In the genomic region with DNA sequence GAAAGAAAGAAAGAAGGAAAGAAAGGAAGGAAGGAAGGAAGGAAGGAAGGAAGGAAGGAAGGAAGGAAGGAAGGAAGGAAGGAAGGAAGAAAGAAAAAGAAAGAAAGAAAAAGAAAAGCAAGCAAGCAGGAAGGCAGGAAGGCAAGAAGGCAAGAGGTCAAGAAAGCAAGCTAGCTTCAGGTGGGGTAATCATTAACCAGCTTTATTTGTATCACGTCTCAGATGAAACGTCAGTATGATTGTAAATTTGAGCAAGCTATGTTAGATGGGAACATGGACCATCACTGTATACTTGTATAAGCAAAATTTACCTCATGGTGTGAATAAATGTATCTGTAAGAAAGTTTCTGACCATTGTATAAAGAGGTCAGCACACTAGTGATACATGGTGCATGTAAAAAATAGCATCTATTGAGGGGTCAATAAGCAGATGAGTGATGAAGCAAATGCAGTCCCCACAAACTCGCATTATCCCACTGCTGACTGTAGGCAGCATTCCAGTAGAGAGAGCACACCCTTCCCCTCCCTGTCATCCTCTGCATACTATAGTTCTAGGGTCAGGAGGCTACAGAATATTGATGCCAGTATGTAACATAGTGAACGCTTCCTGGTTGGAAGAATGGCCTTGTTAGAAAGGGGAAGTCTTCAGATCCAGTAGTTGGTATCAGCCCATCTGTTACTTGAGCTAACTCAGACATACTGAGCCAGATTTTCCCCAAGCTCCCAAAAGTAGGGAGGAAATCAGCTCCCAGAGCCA, we compare ENCODE assay signal across 28 cellular contexts. TPM values are rescaled to one million over a fixed set of nuclear protein-coding genes. Genes with fewer than 3 reads are reported as not detected.
A peak's percentile ranks its signal among the peaks of the same experiment; 100 is the strongest.
DNase-seq lines count a peak whose midpoint lies in the region; ATAC-seq, FAIRE-seq and TF ChIP-seq lines count a peak whose summit lies in the region.
"Had no signal": no experiment of that assay in that cellular context is flagged by ENCODE, and none has a peak within 500 bp of the region (broad histone marks: within the 10 kb centered on the region; RNA-seq: fewer than 3 reads in every experiment).

No MANE protein-coding gene starts in this region.

- 41 to 69% (median 41%) methylated on average over 4 of the region's 4 CpGs for WGBS in small intestine, 3 donors

- H3K36me3 Mint-ChIP-seq in Caco-2 (ENCODE audit: insufficient read depth, unreplicated experiment) (peaks cover 10% of the 10 kb centered on the region), astrocyte (ENCODE audit: low read depth, unreplicated experiment) (no peaks in the 10 kb centered on the region)
- H3K36me3 Mint-ChIP-seq: CD4-positive, CD25-positive, alpha-beta regulatory T cell had no signal

- H3K4me3 Mint-ChIP-seq in Caco-2 (ENCODE audit: unreplicated experiment) (peak overlapping the region; percentile 49), astrocyte (ENCODE audit: unreplicated experiment) (no peak overlapping the region)
- H3K4me3 Mint-ChIP-seq: CD4-positive, CD25-positive, alpha-beta regulatory T cell had no signal

- H3K79me2 ChIP-seq in astrocyte (ENCODE audit: insufficient read depth, low read length), result no peaks in the 10 kb centered on the region

- H3K27me3 ChIP-seq in Caco-2 (replicated peaks; ENCODE audit: control insufficient read depth, insufficient read depth, low read length) (no peaks in the 10 kb centered on the region), astrocyte (ENCODE audit: insufficient read depth, low read length) (no peaks in the 10 kb centered on the region), small intestine (ENCODE audit: control insufficient read depth in 2 of 2, insufficient read depth in 2 of 2, low read length in 2 of 2) (no peaks in the 10 kb centered on the region)
- H3K27me3 ChIP-seq: BLaER1 had no signal

- POLR2A ChIA-PET in Caco-2 (lab: Charles Lee), result no interaction called here

- no peak overlapping the region for H3K9ac ChIP-seq in astrocyte (ENCODE audit: low read length)
- H3K9ac ChIP-seq: BLaER1, SK-N-SH had no signal

- H3K27me3 Mint-ChIP-seq in Caco-2 (ENCODE audit: insufficient read depth, unreplicated experiment), result no peaks in the 10 kb centered on the region
- no peaks in the 10 kb centered on the region for H3K27me3 Mint-ChIP-seq in astrocyte (ENCODE audit: low read depth, unreplicated experiment)

- H4K20me1 ChIP-seq in astrocyte (ENCODE audit: insufficient read depth, low read length), result no peaks in the 10 kb centered on the region
- H4K20me1 ChIP-seq: BLaER1 had no signal

- H3K4me2 ChIP-seq in astrocyte (ENCODE audit: low read length), result no peak overlapping the region
- H3K4me2 ChIP-seq: BLaER1, SK-N-SH had no signal

- peak in 1 of 2 experiments; percentile 9 for DNase-seq in Caco-2
- DNase-seq in GM19239 (ENCODE audit: insufficient read length, low spot score), result no peak
- no peak for DNase-seq in astrocyte (ENCODE audit: low read depth)
- peak; percentile 64 for DNase-seq in small intestine
- DNase-seq in activated CD8-positive, alpha-beta memory T cell treated with anti-CD3 and anti-CD28 coated beads, Interleukin-2, amount 50 U/mL, for 4 hours, result no peak
- no peak for DNase-seq in stimulated activated CD4-positive, alpha-beta T cell treated with anti-CD3 and anti-CD28 coated beads, Interleukin-1b, Interleukin-23, amount 100 ng/mL, for 48 hours
- DNase-seq: CD4-positive, CD25-positive, alpha-beta regulatory T cell; DMS79; EL; GDM1; NCI-H1105 treated with DMSO at 0.1 percent for 48 hours; NCI-H2029; NCI-H446; NCI-H524 treated with DMSO at 0.1 percent for 48 hours; NCI-H774; PC-3; SK-N-SH had no signal

- no peak overlapping the region for H2AFZ ChIP-seq in astrocyte (ENCODE audit: low read depth, low read length)

- no peak for ATAC-seq in GM18858 (IDR thresholded peaks at IDR 0.05; ENCODE audit: unreplicated experiment)
- ATAC-seq: GM12878, HCT116, K562, PC-3 had no signal

- CTCF ChIA-PET in Caco-2 (lab: Charles Lee), result interaction anchor here (0.7 to 2.5 kb wide), 3 partner anchors 51 to 1145 kb away, joined by 3 to 10 read pairs (median 4); no protein-coding TSS in a partner anchor

- FAIRE-seq in GM19239 (lab: Jason Lieb, UNC), result peak; percentile 57
- FAIRE-seq in astrocyte (lab: Jason Lieb, UNC), result peak; percentile 13
- no peak for FAIRE-seq in small intestine (lab: Jason Lieb, UNC)
- FAIRE-seq: GM12878, K562 had no signal

- H3K9me3 ChIP-seq in Caco-2 (peaks cover 4% of the 10 kb centered on the region; the same call in 1 of the 2 replicates), astrocyte (ENCODE audit: insufficient read depth, low read depth, low read length) (no peaks in the 10 kb centered on the region), small intestine (ENCODE audit: control insufficient read depth, low read depth) (no peaks in the 10 kb centered on the region)
- H3K9me3 ChIP-seq: BLaER1, SK-N-SH had no signal

- H3K27ac Mint-ChIP-seq in Caco-2 (ENCODE audit: unreplicated experiment) (no peak overlapping the region), astrocyte (ENCODE audit: unreplicated experiment) (no peak overlapping the region)
- H3K27ac Mint-ChIP-seq: CD4-positive, CD25-positive, alpha-beta regulatory T cell had no signal

- H3K36me3 ChIP-seq in Caco-2 (ENCODE audit: control insufficient read depth, insufficient read depth, low read length) (no peaks in the 10 kb centered on the region), astrocyte (ENCODE audit: insufficient read depth, low read length) (no peaks in the 10 kb centered on the region), small intestine (ENCODE audit: control insufficient read depth in 2 of 2, insufficient read depth in 2 of 2, low read length in 2 of 2) (no peaks in the 10 kb centered on the region)
- H3K36me3 ChIP-seq: BLaER1 had no signal

- no peak overlapping the region for H3K27ac ChIP-seq in astrocyte (ENCODE audit: low read depth, low read length)
- no peak overlapping the region for H3K27ac ChIP-seq in small intestine (ENCODE audit: low read depth in 1 of 2, low read length in 1 of 2)
- H3K27ac ChIP-seq: BLaER1 had no signal

- intact Hi-C loops in Caco-2 (cut with micrococcal nuclease; ENCODE audit: unreplicated experiment), result loop anchor here (2.0 to 10.0 kb wide), 3 partner anchors 53 to 160 kb away; a partner anchor contains a TSS

- H3K4me1 Mint-ChIP-seq in Caco-2 (ENCODE audit: low read depth, unreplicated experiment) (peaks cover 26% of the 10 kb centered on the region), astrocyte (ENCODE audit: low read depth, unreplicated experiment) (no peaks in the 10 kb centered on the region)
- H3K4me1 Mint-ChIP-seq: CD4-positive, CD25-positive, alpha-beta regulatory T cell had no signal

- no TSS peak for BruUV-seq in Caco-2 (replicated peaks; lab: Mats Ljungman, UMichigan)

- H3K4me1 ChIP-seq in Caco-2, result peaks cover 35% of the 10 kb centered on the region
- H3K4me1 ChIP-seq in astrocyte (ENCODE audit: insufficient read depth, low read length), result no peaks in the 10 kb centered on the region
- H3K4me1 ChIP-seq in small intestine (ENCODE audit: control insufficient read depth in 2 of 2, insufficient read depth in 1 of 2, low read depth in 1 of 2, low read length in 1 of 2), result no peaks in the 10 kb centered on the region
- H3K4me1 ChIP-seq: BLaER1 had no signal

- no peak overlapping the region for H3K4me3 ChIP-seq in Caco-2 (ENCODE audit: low read depth, low read length)
- H3K4me3 ChIP-seq in astrocyte (ENCODE audit: insufficient read depth, low read depth, low read length), result no peak overlapping the region
- H3K4me3 ChIP-seq in small intestine (ENCODE audit: low read depth in 1 of 2, low read length in 2 of 2), result no peak overlapping the region
- H3K4me3 ChIP-seq: BLaER1, GM12878, K562 had no signal

- TF ChIP-seq CTCF in Caco-2 (IDR thresholded peaks at IDR 0.05; ENCODE audit: insufficient read depth in 1 of 2, low read depth in 1 of 2, low read length in 1 of 2, severe bottlenecking in 1 of 2, unreplicated experiment in 1 of 2) (no peak), astrocyte (IDR thresholded peaks at IDR 0.05; ENCODE audit: insufficient read depth, low read depth, low read length) (no peak)

- H3K9me3 Mint-ChIP-seq in Caco-2 (ENCODE audit: unreplicated experiment), result peaks cover 7% of the 10 kb centered on the region
- H3K9me3 Mint-ChIP-seq in astrocyte (ENCODE audit: unreplicated experiment), result no peaks in the 10 kb centered on the region

RNA-seq across cellular contexts. Expression of a gene that starts 16.5 kb away (rescaled TPM):
- total RNA-seq in Caco-2 (2022) (not detected in 2 replicates), astrocyte (not detected in 2 replicates)
- polyA plus RNA-seq in small intestine, result 1 to 10 TPM in 2 of 3 donors, under 1 TPM in 1; 0.81 to 1.3 (median 1.0) TPM
- total RNA-seq: A172, GM12878, H4, HT1080, K562, LHCN-M2, MCF 10A, PC-3 had no signal
- polyA plus RNA-seq: AG04450, GM12878, K562, SK-N-SH had no signal
